1 cellular context compared by ENCODE assay signal in the genomic region with DNA sequence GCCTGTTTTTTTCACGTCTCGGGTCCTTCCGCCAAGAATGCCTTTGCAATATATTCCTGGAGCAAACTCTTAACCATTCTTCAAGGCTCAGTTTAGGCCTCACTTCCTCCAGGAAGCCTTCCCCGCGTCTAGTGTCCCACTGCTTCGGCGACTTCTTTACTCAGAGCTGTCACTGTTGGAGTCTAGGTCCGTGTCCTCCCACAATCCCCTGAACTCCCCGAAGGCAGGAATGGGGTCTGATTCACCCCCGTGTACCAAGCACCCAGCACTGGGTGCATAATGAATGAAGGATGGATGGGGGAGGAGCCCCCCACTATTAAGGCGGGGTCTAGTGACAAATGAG.
TF ChIP-seq lines count a peak whose summit lies in the region.

No MANE protein-coding gene starts in this region.

TF ChIP-seq in K562, 482 proteins besides CTCF, POLR2A, EP300 and RAD21:
- no peak for TF ChIP-seq ZNF77 (CRISPR knock-in tag; IDR thresholded peaks at IDR 0.05)
- TF ChIP-seq ZNF124 (CRISPR knock-in tag; IDR thresholded peaks at IDR 0.05) = no peak
- 0 out of 2 replicates have a peak, but pooled peaks have one; percentile 12 for TF ChIP-seq ERF (CRISPR knock-in tag; IDR thresholded peaks at IDR 0.05)
- no peak for TF ChIP-seq SP1 (CRISPR knock-in tag; IDR thresholded peaks at IDR 0.05)
- 0 out of 2 replicates have a peak, but pooled peaks have one; percentile 27 for TF ChIP-seq SMARCA4 (IDR thresholded peaks at IDR 0.05)
- TF ChIP-seq DNMT1 (IDR thresholded peaks at IDR 0.05) = no peak
- TF ChIP-seq, protein P1, sequence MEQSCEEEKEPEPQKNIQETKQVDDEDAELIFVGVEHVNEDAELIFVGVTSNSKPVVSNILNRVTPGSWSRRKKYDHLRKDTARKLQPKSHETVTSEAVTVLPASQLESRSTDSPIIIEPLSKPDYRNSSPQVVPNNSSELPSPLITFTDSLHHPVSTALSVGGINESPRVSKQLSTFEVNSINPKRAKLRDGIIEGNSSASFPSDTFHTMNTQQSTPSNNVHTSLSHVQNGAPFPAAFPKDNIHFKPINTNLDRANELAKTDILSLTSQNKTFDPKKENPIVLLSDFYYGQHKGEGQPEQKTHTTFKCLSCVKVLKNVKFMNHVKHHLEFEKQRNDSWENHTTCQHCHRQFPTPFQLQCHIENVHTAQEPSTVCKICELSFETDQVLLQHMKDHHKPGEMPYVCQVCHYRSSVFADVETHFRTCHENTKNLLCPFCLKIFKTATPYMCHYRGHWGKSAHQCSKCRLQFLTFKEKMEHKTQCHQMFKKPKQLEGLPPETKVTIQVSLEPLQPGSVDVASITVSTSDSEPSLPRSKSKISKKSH (CRISPR knock-in tag; IDR thresholded peaks at IDR 0.05) = no peak
- no peak for TF ChIP-seq NR2C2 (CRISPR knock-in tag; IDR thresholded peaks at IDR 0.05)
- peak; percentile 23; the same call in 1 of the 2 replicates for TF ChIP-seq NR2C2 (tag; IDR thresholded peaks at IDR 0.05)
- TF ChIP-seq, protein P2, sequence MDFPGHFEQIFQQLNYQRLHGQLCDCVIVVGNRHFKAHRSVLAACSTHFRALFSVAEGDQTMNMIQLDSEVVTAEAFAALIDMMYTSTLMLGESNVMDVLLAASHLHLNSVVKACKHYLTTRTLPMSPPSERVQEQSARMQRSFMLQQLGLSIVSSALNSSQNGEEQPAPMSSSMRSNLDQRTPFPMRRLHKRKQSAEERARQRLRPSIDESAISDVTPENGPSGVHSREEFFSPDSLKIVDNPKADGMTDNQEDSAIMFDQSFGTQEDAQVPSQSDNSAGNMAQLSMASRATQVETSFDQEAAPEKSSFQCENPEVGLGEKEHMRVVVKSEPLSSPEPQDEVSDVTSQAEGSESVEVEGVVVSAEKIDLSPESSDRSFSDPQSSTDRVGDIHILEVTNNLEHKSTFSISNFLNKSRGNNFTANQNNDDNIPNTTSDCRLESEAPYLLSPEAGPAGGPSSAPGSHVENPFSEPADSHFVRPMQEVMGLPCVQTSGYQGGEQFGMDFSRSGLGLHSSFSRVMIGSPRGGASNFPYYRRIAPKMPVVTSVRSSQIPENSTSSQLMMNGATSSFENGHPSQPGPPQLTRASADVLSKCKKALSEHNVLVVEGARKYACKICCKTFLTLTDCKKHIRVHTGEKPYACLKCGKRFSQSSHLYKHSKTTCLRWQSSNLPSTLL (IDR thresholded peaks at IDR 0.05) = no peak
- TF ChIP-seq, protein P3, sequence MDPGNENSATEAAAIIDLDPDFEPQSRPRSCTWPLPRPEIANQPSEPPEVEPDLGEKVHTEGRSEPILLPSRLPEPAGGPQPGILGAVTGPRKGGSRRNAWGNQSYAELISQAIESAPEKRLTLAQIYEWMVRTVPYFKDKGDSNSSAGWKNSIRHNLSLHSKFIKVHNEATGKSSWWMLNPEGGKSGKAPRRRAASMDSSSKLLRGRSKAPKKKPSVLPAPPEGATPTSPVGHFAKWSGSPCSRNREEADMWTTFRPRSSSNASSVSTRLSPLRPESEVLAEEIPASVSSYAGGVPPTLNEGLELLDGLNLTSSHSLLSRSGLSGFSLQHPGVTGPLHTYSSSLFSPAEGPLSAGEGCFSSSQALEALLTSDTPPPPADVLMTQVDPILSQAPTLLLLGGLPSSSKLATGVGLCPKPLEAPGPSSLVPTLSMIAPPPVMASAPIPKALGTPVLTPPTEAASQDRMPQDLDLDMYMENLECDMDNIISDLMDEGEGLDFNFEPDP (CRISPR knock-in tag; IDR thresholded peaks at IDR 0.05) = no peak
- no peak for TF ChIP-seq ESRRA (IDR thresholded peaks at IDR 0.05; ENCODE audit: borderline replicate concordance, low read depth)
- peak; percentile 29 for TF ChIP-seq SAP30 (IDR thresholded peaks at IDR 0.05; ENCODE audit: borderline replicate concordance, insufficient read depth, low read depth, low read length, poor library complexity, severe bottlenecking)
- peak; percentile 95 for TF ChIP-seq ZFP36 (IDR thresholded peaks at IDR 0.05; ENCODE audit: low read depth, low read length, partially characterized antibody)
- TF ChIP-seq, protein P4, sequence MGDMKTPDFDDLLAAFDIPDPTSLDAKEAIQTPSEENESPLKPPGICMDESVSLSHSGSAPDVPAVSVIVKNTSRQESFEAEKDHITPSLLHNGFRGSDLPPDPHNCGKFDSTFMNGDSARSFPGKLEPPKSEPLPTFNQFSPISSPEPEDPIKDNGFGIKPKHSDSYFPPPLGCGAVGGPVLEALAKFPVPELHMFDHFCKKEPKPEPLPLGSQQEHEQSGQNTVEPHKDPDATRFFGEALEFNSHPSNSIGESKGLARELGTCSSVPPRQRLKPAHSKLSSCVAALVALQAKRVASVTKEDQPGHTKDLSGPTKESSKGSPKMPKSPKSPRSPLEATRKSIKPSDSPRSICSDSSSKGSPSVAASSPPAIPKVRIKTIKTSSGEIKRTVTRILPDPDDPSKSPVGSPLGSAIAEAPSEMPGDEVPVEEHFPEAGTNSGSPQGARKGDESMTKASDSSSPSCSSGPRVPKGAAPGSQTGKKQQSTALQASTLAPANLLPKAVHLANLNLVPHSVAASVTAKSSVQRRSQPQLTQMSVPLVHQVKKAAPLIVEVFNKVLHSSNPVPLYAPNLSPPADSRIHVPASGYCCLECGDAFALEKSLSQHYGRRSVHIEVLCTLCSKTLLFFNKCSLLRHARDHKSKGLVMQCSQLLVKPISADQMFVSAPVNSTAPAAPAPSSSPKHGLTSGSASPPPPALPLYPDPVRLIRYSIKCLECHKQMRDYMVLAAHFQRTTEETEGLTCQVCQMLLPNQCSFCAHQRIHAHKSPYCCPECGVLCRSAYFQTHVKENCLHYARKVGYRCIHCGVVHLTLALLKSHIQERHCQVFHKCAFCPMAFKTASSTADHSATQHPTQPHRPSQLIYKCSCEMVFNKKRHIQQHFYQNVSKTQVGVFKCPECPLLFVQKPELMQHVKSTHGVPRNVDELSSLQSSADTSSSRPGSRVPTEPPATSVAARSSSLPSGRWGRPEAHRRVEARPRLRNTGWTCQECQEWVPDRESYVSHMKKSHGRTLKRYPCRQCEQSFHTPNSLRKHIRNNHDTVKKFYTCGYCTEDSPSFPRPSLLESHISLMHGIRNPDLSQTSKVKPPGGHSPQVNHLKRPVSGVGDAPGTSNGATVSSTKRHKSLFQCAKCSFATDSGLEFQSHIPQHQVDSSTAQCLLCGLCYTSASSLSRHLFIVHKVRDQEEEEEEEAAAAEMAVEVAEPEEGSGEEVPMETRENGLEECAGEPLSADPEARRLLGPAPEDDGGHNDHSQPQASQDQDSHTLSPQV (IDR thresholded peaks at IDR 0.05) = no peak
- no peak for TF ChIP-seq CHD1 (IDR thresholded peaks at IDR 0.05; ENCODE audit: low read length)
- no peak for TF ChIP-seq MAZ (CRISPR knock-in tag; conservative IDR thresholded peaks at IDR 0.05 in 1 of 2, IDR thresholded peaks at IDR 0.05 in 1 of 2)
- TF ChIP-seq ZNF583 (CRISPR knock-in tag; IDR thresholded peaks at IDR 0.05) = no peak
- peak; percentile 77 for TF ChIP-seq ZNF436 (CRISPR knock-in tag; IDR thresholded peaks at IDR 0.05)
- peak; percentile 26; the same call in 1 of the 2 replicates for TF ChIP-seq ZFX (CRISPR knock-in tag; IDR thresholded peaks at IDR 0.05)
- no peak for TF ChIP-seq FIP1L1 (IDR thresholded peaks at IDR 0.05; ENCODE audit: low read depth, low read length, poor library complexity, severe bottlenecking)
- no peak for TF ChIP-seq ZNF408 (CRISPR knock-in tag; IDR thresholded peaks at IDR 0.05; ENCODE audit: low read depth)
- peak; percentile 49 for TF ChIP-seq BCOR (IDR thresholded peaks at IDR 0.05)
- TF ChIP-seq XRCC5 (IDR thresholded peaks at IDR 0.05; ENCODE audit: low read depth, low read length) = no peak
- TF ChIP-seq MAFK (IDR thresholded peaks at IDR 0.05; ENCODE audit: low read length) = no peak
- TF ChIP-seq FOSL1 (tag; conservative IDR thresholded peaks at IDR 0.05) = 0 out of 2 replicates have a peak, but pooled peaks have one; percentile 14
- TF ChIP-seq, protein P5, sequence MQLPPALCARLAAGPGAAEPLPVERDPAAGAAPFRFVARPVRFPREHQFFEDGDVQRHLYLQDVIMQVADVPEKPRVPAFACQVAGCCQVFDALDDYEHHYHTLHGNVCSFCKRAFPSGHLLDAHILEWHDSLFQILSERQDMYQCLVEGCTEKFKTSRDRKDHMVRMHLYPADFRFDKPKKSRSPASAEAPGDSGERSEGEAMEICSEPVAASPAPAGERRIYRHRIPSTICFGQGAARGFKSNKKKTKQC (CRISPR knock-in tag; IDR thresholded peaks at IDR 0.05) = no peak
- no peak for TF ChIP-seq HMG20A (CRISPR knock-in tag; conservative IDR thresholded peaks at IDR 0.05)
- TF ChIP-seq ZNF24 (IDR thresholded peaks at IDR 0.05) = peak; percentile 74; the same call in 1 of the 2 replicates
- peak; percentile 36; the same call in 1 of the 2 replicates for TF ChIP-seq MECOM (CRISPR knock-in tag; IDR thresholded peaks at IDR 0.05)
- TF ChIP-seq MYNN (IDR thresholded peaks at IDR 0.05) = no peak
- no peak for TF ChIP-seq MYNN (CRISPR knock-in tag; IDR thresholded peaks at IDR 0.05)
- no peak for TF ChIP-seq ZNF75A (CRISPR knock-in tag; IDR thresholded peaks at IDR 0.05)
- no peak for TF ChIP-seq IRF2 (CRISPR knock-in tag; IDR thresholded peaks at IDR 0.05)
- peak; percentile 23; the same call in 1 of the 2 replicates for TF ChIP-seq FOXM1 (IDR thresholded peaks at IDR 0.05; ENCODE audit: low read depth)
- no peak for TF ChIP-seq FOXM1 (CRISPR knock-in tag; IDR thresholded peaks at IDR 0.05; ENCODE audit: low read depth)
- TF ChIP-seq TEAD1 (CRISPR knock-in tag; IDR thresholded peaks at IDR 0.05) = 0 out of 4 replicates have a peak, but pooled peaks of 1 of the 2 experiments have one; percentile 61
- peak; percentile 59; the same call in 1 of the 2 replicates for TF ChIP-seq ZBTB7A (IDR thresholded peaks at IDR 0.05; ENCODE audit: borderline replicate concordance, control insufficient read depth, low read depth, low read length)
- TF ChIP-seq OTX1 (CRISPR knock-in tag; IDR thresholded peaks at IDR 0.05) = 0 out of 2 replicates have a peak, but pooled peaks have one; percentile 24
- TF ChIP-seq CBFA2T2 (conservative IDR thresholded peaks at IDR 0.05) = no peak
- TF ChIP-seq, protein P6, sequence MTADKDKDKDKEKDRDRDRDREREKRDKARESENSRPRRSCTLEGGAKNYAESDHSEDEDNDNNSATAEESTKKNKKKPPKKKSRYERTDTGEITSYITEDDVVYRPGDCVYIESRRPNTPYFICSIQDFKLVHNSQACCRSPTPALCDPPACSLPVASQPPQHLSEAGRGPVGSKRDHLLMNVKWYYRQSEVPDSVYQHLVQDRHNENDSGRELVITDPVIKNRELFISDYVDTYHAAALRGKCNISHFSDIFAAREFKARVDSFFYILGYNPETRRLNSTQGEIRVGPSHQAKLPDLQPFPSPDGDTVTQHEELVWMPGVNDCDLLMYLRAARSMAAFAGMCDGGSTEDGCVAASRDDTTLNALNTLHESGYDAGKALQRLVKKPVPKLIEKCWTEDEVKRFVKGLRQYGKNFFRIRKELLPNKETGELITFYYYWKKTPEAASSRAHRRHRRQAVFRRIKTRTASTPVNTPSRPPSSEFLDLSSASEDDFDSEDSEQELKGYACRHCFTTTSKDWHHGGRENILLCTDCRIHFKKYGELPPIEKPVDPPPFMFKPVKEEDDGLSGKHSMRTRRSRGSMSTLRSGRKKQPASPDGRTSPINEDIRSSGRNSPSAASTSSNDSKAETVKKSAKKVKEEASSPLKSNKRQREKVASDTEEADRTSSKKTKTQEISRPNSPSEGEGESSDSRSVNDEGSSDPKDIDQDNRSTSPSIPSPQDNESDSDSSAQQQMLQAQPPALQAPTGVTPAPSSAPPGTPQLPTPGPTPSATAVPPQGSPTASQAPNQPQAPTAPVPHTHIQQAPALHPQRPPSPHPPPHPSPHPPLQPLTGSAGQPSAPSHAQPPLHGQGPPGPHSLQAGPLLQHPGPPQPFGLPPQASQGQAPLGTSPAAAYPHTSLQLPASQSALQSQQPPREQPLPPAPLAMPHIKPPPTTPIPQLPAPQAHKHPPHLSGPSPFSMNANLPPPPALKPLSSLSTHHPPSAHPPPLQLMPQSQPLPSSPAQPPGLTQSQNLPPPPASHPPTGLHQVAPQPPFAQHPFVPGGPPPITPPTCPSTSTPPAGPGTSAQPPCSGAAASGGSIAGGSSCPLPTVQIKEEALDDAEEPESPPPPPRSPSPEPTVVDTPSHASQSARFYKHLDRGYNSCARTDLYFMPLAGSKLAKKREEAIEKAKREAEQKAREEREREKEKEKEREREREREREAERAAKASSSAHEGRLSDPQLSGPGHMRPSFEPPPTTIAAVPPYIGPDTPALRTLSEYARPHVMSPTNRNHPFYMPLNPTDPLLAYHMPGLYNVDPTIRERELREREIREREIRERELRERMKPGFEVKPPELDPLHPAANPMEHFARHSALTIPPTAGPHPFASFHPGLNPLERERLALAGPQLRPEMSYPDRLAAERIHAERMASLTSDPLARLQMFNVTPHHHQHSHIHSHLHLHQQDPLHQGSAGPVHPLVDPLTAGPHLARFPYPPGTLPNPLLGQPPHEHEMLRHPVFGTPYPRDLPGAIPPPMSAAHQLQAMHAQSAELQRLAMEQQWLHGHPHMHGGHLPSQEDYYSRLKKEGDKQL (CRISPR knock-in tag; IDR thresholded peaks at IDR 0.05; ENCODE audit: borderline replicate concordance) = no peak
- TF ChIP-seq NFXL1 (CRISPR knock-in tag; IDR thresholded peaks at IDR 0.05) = no peak
- TF ChIP-seq SLC30A9 (CRISPR knock-in tag; IDR thresholded peaks at IDR 0.05) = no peak
TF ChIP-seq in K562: peak in this region for 15.
